Comparison of ENCODE assay signal across 23 cellular contexts in the genomic region with DNA sequence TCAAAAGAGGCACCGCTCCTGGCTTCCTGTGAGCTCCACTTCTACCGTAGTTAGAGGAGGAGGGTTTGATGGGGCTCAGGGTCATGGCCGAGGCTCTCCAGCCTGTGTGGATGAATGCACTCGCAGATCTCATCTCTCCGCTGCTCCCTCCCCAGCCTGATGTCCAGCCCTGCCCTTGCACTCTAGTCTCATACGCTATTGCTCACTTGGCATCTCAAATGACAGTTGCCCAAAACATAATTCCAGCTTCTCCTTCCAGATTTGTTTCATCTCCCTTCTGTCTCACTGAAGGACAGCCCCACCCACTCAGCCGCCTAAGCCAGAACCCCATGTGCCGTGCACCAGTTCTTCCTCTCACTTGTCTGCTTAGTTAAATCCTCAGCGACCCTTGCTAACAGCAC. TPM values are rescaled to one million over a fixed set of nuclear protein-coding genes. Genes with fewer than 3 reads are reported as not detected.
DNase-seq lines count a peak whose midpoint lies in the region; ATAC-seq and TF ChIP-seq lines count a peak whose summit lies in the region.
"Had no signal": no experiment of that assay in that cellular context is flagged by ENCODE, and none has a peak within 500 bp of the region (broad histone marks: within the 10 kb centered on the region; RNA-seq: fewer than 3 reads in every experiment).

No MANE protein-coding gene starts in this region.

- no TSS peak for BruUV-seq in MCF 10A (replicated peaks; lab: Mats Ljungman, UMichigan)

- H3K36me3 ChIP-seq in breast epithelium (no peaks in the 10 kb centered on the region), heart right ventricle (no peaks in the 10 kb centered on the region), ovary (no peaks in the 10 kb centered on the region), upper lobe of right lung (no peaks in the 10 kb centered on the region), SJCRH30 (no peaks in the 10 kb centered on the region)
- H3K36me3 ChIP-seq: colonic mucosa had no signal

- H3K4me1 Mint-ChIP-seq in MCF 10A (ENCODE audit: insufficient read depth, unreplicated experiment), result no peaks in the 10 kb centered on the region
- H3K4me1 Mint-ChIP-seq in activated T-helper 17 cell treated with anti-CD3 and anti-CD28 coated beads, Interleukin-2, amount 50 U/mL, for 72 hours, result no peaks in the 10 kb centered on the region
- H3K4me1 Mint-ChIP-seq: naive B cell had no signal

- TF ChIP-seq CTCF in breast epithelium (IDR thresholded peaks at IDR 0.05) (no peak), MCF 10A (IDR thresholded peaks at IDR 0.05; ENCODE audit: unreplicated experiment) (no peak), heart right ventricle (IDR thresholded peaks at IDR 0.05) (no peak), ovary (IDR thresholded peaks at IDR 0.05) (no peak), upper lobe of right lung (IDR thresholded peaks at IDR 0.05) (no peak)

- H3K27me3 ChIP-seq in breast epithelium (no peaks in the 10 kb centered on the region), heart right ventricle (peaks cover 0 to 7% (median 4%) of the 10 kb centered on the region in 7 donors), ovary (no peaks in the 10 kb centered on the region), upper lobe of right lung (no peaks in the 10 kb centered on the region), SJCRH30 (peaks cover 44% of the 10 kb centered on the region)
- H3K27me3 ChIP-seq: colonic mucosa had no signal

- POLR2A ChIA-PET in MCF 10A (lab: Yijun Ruan, JAX), result no interaction called here

- TF ChIP-seq EP300 in ovary (IDR thresholded peaks at IDR 0.05), result no peak

- no peaks in the 10 kb centered on the region for H3K36me3 Mint-ChIP-seq in MCF 10A (ENCODE audit: insufficient read depth, unreplicated experiment)
- H3K36me3 Mint-ChIP-seq in activated T-helper 17 cell treated with anti-CD3 and anti-CD28 coated beads, Interleukin-2, amount 50 U/mL, for 72 hours (ENCODE audit: low read depth), result no peaks in the 10 kb centered on the region
- H3K36me3 Mint-ChIP-seq: activated naive CD4-positive, alpha-beta T cell treated with anti-CD3 and anti-CD28 coated beads, Interleukin-2, amount 50 U/mL, for 72 hours; naive B cell had no signal

- CTCF ChIA-PET in MCF 10A (lab: Yijun Ruan, JAX), result no interaction called here

- H3K27me3 Mint-ChIP-seq in MCF 10A (ENCODE audit: insufficient read depth, unreplicated experiment), result peaks cover 92% of the 10 kb centered on the region
- peaks cover 12% of the 10 kb centered on the region for H3K27me3 Mint-ChIP-seq in activated T-helper 17 cell treated with anti-CD3 and anti-CD28 coated beads, Interleukin-2, amount 50 U/mL, for 72 hours

- H3K4me3 Mint-ChIP-seq in MCF 10A (ENCODE audit: unreplicated experiment), result no peak overlapping the region
- H3K4me3 Mint-ChIP-seq in activated T-helper 17 cell treated with anti-CD3 and anti-CD28 coated beads, Interleukin-2, amount 50 U/mL, for 72 hours, result no peak overlapping the region
- H3K4me3 Mint-ChIP-seq: activated T-cell treated with anti-CD3 and anti-CD28 coated beads, Interleukin-2, amount 50 U/mL, for 72 hours had no signal

- H3K4me3 ChIP-seq in breast epithelium (peak overlapping the region in 2 of 3 donors; percentile 14 to 42), heart right ventricle (peak overlapping the region in 4 of 10 donors; percentile 7 to 26 (median 14)), ovary (no peak overlapping the region), upper lobe of right lung (no peak overlapping the region), SJCRH30 (no peak overlapping the region)
- H3K4me3 ChIP-seq: colonic mucosa, hepatocyte had no signal

- no peak for TF ChIP-seq POLR2A in breast epithelium (IDR thresholded peaks at IDR 0.05)
- no peak for TF ChIP-seq POLR2A in ovary (IDR thresholded peaks at IDR 0.05)

- H3K9me3 ChIP-seq in breast epithelium (no peaks in the 10 kb centered on the region), heart right ventricle (no peaks in the 10 kb centered on the region), ovary (no peaks in the 10 kb centered on the region), upper lobe of right lung (no peaks in the 10 kb centered on the region), SJCRH30 (replicated peaks) (no peaks in the 10 kb centered on the region)
- H3K9me3 ChIP-seq: colonic mucosa had no signal

- no peak overlapping the region for H3K27ac Mint-ChIP-seq in MCF 10A (ENCODE audit: low read depth, unreplicated experiment)
- no peak overlapping the region for H3K27ac Mint-ChIP-seq in activated T-helper 17 cell treated with anti-CD3 and anti-CD28 coated beads, Interleukin-2, amount 50 U/mL, for 72 hours
- H3K27ac Mint-ChIP-seq: activated naive CD4-positive, alpha-beta T cell treated with anti-CD3 and anti-CD28 coated beads, Interleukin-2, amount 50 U/mL, for 72 hours; activated T-cell treated with anti-CD3 and anti-CD28 coated beads, Interleukin-2, amount 50 U/mL, for 72 hours had no signal

- intact Hi-C loops in breast epithelium (cut with DNase I; ENCODE audit: low total_unique reads) (no loop called here), MCF 10A (cut with micrococcal nuclease) (no loop called here), heart right ventricle (cut with DNase I) (no loop called here), ovary (cut with DNase I) (no loop called here), upper lobe of right lung (cut with DNase I) (no loop called here)

- DNase-seq in breast epithelium (ENCODE audit: low spot score in 2 of 2) (no peak), MCF 10A (ENCODE audit: unreplicated experiment) (no peak), heart right ventricle (no peak), ovary (peak; percentile 54 to 72 (median 62)), upper lobe of right lung (no peak), SKM-1 (lab: John Stamatoyannopoulos, UW; ENCODE audit: unreplicated experiment) (no peak), SJCRH30 (no peak)
- DNase-seq: activated CD4-positive, alpha-beta T cell treated with anti-CD3 and anti-CD28 coated beads for 1 hour; activated T-cell treated with anti-CD3 and anti-CD28 coated beads, Interleukin-2, amount 50 U/mL, for 72 hours; colonic mucosa; EL; mesenchymal stem cell; naive B cell; NCI-H2029; NCI-H345; T1000 had no signal

- WGBS in heart right ventricle, 2 donors, result 43% methylated on average over 9 of the region's 9 CpGs
- WGBS in ovary, 3 donors, result 4 to 10% (median 10%) methylated on average over 9 of the region's 9 CpGs

- ATAC-seq in heart right ventricle, result peak in 7 of 8 donors; percentile 15 to 60 (median 41)
- peak; percentile 45 for ATAC-seq in upper lobe of right lung
- no peak for ATAC-seq in activated T-helper 17 cell treated with anti-CD3 and anti-CD28 coated beads, Interleukin-2, amount 50 U/mL, for 72 hours (replicated peaks)
- ATAC-seq: activated naive CD4-positive, alpha-beta T cell treated with anti-CD3 and anti-CD28 coated beads, Interleukin-2, amount 50 U/mL, for 72 hours; activated T-cell treated with anti-CD3 and anti-CD28 coated beads, Interleukin-2, amount 50 U/mL, for 72 hours; HCT116 had no signal

- H3K27ac ChIP-seq in breast epithelium, result peak overlapping the region in 1 of 2 donors; percentile 71
- H3K27ac ChIP-seq in heart right ventricle, result peak overlapping the region in 6 of 10 donors; percentile 58 to 69 (median 61)
- peak overlapping the region in 1 of 2 donors; percentile 71 for H3K27ac ChIP-seq in ovary
- no peak overlapping the region for H3K27ac ChIP-seq in upper lobe of right lung
- H3K27ac ChIP-seq in SJCRH30, result no peak overlapping the region
- H3K27ac ChIP-seq: colonic mucosa, hepatocyte, KMS-11 had no signal

- no peaks in the 10 kb centered on the region for H3K4me1 ChIP-seq in breast epithelium
- H3K4me1 ChIP-seq in heart right ventricle, result peaks cover 0 to 35% (median 8%) of the 10 kb centered on the region in 9 donors
- peaks cover 19% of the 10 kb centered on the region for H3K4me1 ChIP-seq in ovary (ENCODE audit: insufficient read depth)
- H3K4me1 ChIP-seq in upper lobe of right lung, result no peaks in the 10 kb centered on the region
- no peaks in the 10 kb centered on the region for H3K4me1 ChIP-seq in SJCRH30
- H3K4me1 ChIP-seq: colonic mucosa had no signal

- no peaks in the 10 kb centered on the region for H3K9me3 Mint-ChIP-seq in MCF 10A (ENCODE audit: unreplicated experiment)
- no peaks in the 10 kb centered on the region for H3K9me3 Mint-ChIP-seq in activated T-helper 17 cell treated with anti-CD3 and anti-CD28 coated beads, Interleukin-2, amount 50 U/mL, for 72 hours
- H3K9me3 Mint-ChIP-seq: activated naive CD4-positive, alpha-beta T cell treated with anti-CD3 and anti-CD28 coated beads, Interleukin-2, amount 50 U/mL, for 72 hours; activated T-cell treated with anti-CD3 and anti-CD28 coated beads, Interleukin-2, amount 50 U/mL, for 72 hours; naive B cell had no signal

RNA-seq across cellular contexts. Expression of a gene that starts 22.8 kb away (rescaled TPM):
- 10 to 100 TPM; 14.4 to 67.2 (median 63.6) TPM for total RNA-seq in breast epithelium
- not detected in 2 replicates for total RNA-seq in MCF 10A (2022)
- 10 to 100 TPM in 9 of 10 donors, 1 to 10 TPM in 1; 6.6 to 39.1 (median 18.4) TPM for total RNA-seq in heart right ventricle
- 10 to 100 TPM in 1 of 2 donors, 1 to 10 TPM in 1; 9.5 to 10.6 TPM for polyA plus RNA-seq in heart right ventricle
- 100 to 1,000 TPM in 5 of 7 donors, 10 to 100 TPM in 2; 84.4 to 152 (median 123) TPM for total RNA-seq in ovary
- polyA plus RNA-seq in ovary, result 100 to 1,000 TPM; 134 to 272 TPM
- 33.1 TPM for total RNA-seq in upper lobe of right lung
- total RNA-seq in SJCRH30 (2014; rRNA removed; shearing (Covaris generic)), result not detected in 2 replicates
- total RNA-seq in activated T-helper 17 cell treated with anti-CD3 and anti-CD28 coated beads, Interleukin-2, amount 50 U/mL, for 72 hours, result not detected
- total RNA-seq: activated CD8-positive, alpha-beta memory T cell treated with anti-CD3 and anti-CD28 coated beads for 36 hours; activated naive CD4-positive, alpha-beta T cell treated with anti-CD3 and anti-CD28 coated beads, Interleukin-2, amount 50 U/mL, for 72 hours; activated T-cell treated with anti-CD3 and anti-CD28 coated beads, Interleukin-2, amount 50 U/mL, for 72 hours had no signal
- polyA plus RNA-seq: BJ had no signal

Comparison
In these comparisons a context has a peak if more than half of its experiments do, and no peak if none do; other contexts are left out.
1. DNase-seq: peak in ovary (5 of 5); none in breast epithelium (0 of 2), MCF 10A (single experiment), heart right ventricle (0 of 2), upper lobe of right lung (single experiment), SKM-1 (single experiment) and SJCRH30 (0 of 2).
2. H3K27ac ChIP-seq: peak in heart right ventricle (6 of 10); none in upper lobe of right lung (single experiment) and SJCRH30 (single experiment).
3. H3K4me3 ChIP-seq: peak in breast epithelium (2 of 3); none in ovary (single experiment), upper lobe of right lung (single experiment) and SJCRH30 (single experiment).